ENCODE assay signal across 1 cellular context in genomic region chr10:125123363-125124113, GRCh38.
TF ChIP-seq lines count a peak whose summit lies in the region.

No MANE protein-coding gene starts in this region.

TF ChIP-seq in HepG2, 621 proteins besides CTCF, POLR2A, EP300 and RAD21 (continued from another document):
- TF ChIP-seq RERE (CRISPR knock-in tag; IDR thresholded peaks at IDR 0.05; ENCODE audit: low read depth) (no peak), ZNF772 (CRISPR knock-in tag; IDR thresholded peaks at IDR 0.05) (no peak), HNRNPL (IDR thresholded peaks at IDR 0.05; ENCODE audit: low read depth, low read length) (0 out of 2 replicates have a peak, but pooled peaks have one; percentile 36)
